In genomic region chr2:191521608-191522208, GRCh38 we compare ENCODE assay signal across 8 cellular contexts.
DNase-seq lines count a peak whose midpoint lies in the region; ATAC-seq and TF ChIP-seq lines count a peak whose summit lies in the region.

No MANE protein-coding gene starts in this region.

- H3K4me3 ChIP-seq in HL-60 (replicated peaks; ENCODE audit: insufficient read depth, low read length), result no peak overlapping the region

- peak; percentile 63 for TF ChIP-seq CTCF in HL-60 (IDR thresholded peaks at IDR 0.05; ENCODE audit: insufficient read depth, low read length)
- peak; percentile 50; the same call in 1 of the 2 replicates for TF ChIP-seq CTCF in WTC11 (IDR thresholded peaks at IDR 0.05)

- intact Hi-C loops in activated CD4-positive, alpha-beta memory T cell treated with anti-CD3 and anti-CD28 coated beads for 36 hours (cut with micrococcal nuclease), result loop anchor here (1.0 to 10.0 kb wide), 3 partner anchors 277 to 469 kb away; partner anchors contain the start of gene MYO1B

- H3K9me3 Mint-ChIP-seq in WTC11, result no peaks in the 10 kb centered on the region
- no peaks in the 10 kb centered on the region for H3K9me3 Mint-ChIP-seq in activated CD4-positive, alpha-beta memory T cell treated with anti-CD3 and anti-CD28 coated beads for 36 hours
- no peaks in the 10 kb centered on the region for H3K9me3 Mint-ChIP-seq in activated T-cell treated with anti-CD3 and anti-CD28 coated beads, Interleukin-2, amount 50 U/mL, for 72 hours

- no peak for ATAC-seq in WTC11
- no peak for ATAC-seq in activated T-cell treated with anti-CD3 and anti-CD28 coated beads, Interleukin-2, amount 50 U/mL, for 72 hours (replicated peaks in 1 of 2)

- no peaks in the 10 kb centered on the region for H3K4me1 Mint-ChIP-seq in WTC11
- no peaks in the 10 kb centered on the region for H3K4me1 Mint-ChIP-seq in activated CD4-positive, alpha-beta memory T cell treated with anti-CD3 and anti-CD28 coated beads for 36 hours (ENCODE audit: low read depth)
- no peaks in the 10 kb centered on the region for H3K4me1 Mint-ChIP-seq in activated T-cell treated with anti-CD3 and anti-CD28 coated beads, Interleukin-2, amount 50 U/mL, for 72 hours (ENCODE audit: low read depth)

- no peaks in the 10 kb centered on the region for H3K27me3 Mint-ChIP-seq in WTC11 (ENCODE audit: low read depth)
- H3K27me3 Mint-ChIP-seq in activated CD4-positive, alpha-beta memory T cell treated with anti-CD3 and anti-CD28 coated beads for 36 hours, result peaks cover 1% of the 10 kb centered on the region
- peaks cover 5% of the 10 kb centered on the region for H3K27me3 Mint-ChIP-seq in activated T-cell treated with anti-CD3 and anti-CD28 coated beads, Interleukin-2, amount 50 U/mL, for 72 hours (ENCODE audit: low read depth)

- POLR2A ChIA-PET in WTC11 (lab: Charles Lee), result no interaction called here
- POLR2A ChIA-PET in activated CD4-positive, alpha-beta memory T cell treated with anti-CD3 and anti-CD28 coated beads for 36 hours (lab: Charles Lee), result no interaction called here

- H3K27ac ChIP-seq in HL-60 (replicated peaks), result no peak overlapping the region

- H3K36me3 Mint-ChIP-seq in WTC11, result no peaks in the 10 kb centered on the region
- no peaks in the 10 kb centered on the region for H3K36me3 Mint-ChIP-seq in activated CD4-positive, alpha-beta memory T cell treated with anti-CD3 and anti-CD28 coated beads for 36 hours
- H3K36me3 Mint-ChIP-seq in activated T-cell treated with anti-CD3 and anti-CD28 coated beads, Interleukin-2, amount 50 U/mL, for 72 hours (ENCODE audit: insufficient read depth in 2 of 2), result no peaks in the 10 kb centered on the region

- no peaks in the 10 kb centered on the region for H3K27me3 ChIP-seq in HL-60 (ENCODE audit: insufficient read depth, poor library complexity, severe bottlenecking)

- DNase-seq in COLO829 (ENCODE audit: low spot score), result peak; percentile 79
- peak in 1 of 2 experiments; percentile 7 for DNase-seq in HL-60 (ENCODE audit: low read depth in 1 of 2, low spot score in 1 of 2)
- no peak for DNase-seq in WTC11 (ENCODE audit: low spot score)
- DNase-seq in kidney tubule cell (ENCODE audit: low spot score), result peak; percentile 40
- DNase-seq in activated CD4-positive, alpha-beta memory T cell treated with anti-CD3 and anti-CD28 coated beads for 36 hours, result no peak
- no peak for DNase-seq in stimulated activated CD8-positive, alpha-beta memory T cell treated with anti-CD3 and anti-CD28 coated beads, Interleukin-4, amount 100 ng/mL, for 48 hours
- no peak for DNase-seq in activated gamma-delta T cell (lab: John Stamatoyannopoulos, UW)
- DNase-seq in activated T-cell treated with anti-CD3 and anti-CD28 coated beads, Interleukin-2, amount 50 U/mL, for 72 hours, result no peak

- no peak overlapping the region for H3K27ac Mint-ChIP-seq in WTC11
- H3K27ac Mint-ChIP-seq in activated CD4-positive, alpha-beta memory T cell treated with anti-CD3 and anti-CD28 coated beads for 36 hours, result no peak overlapping the region
- H3K27ac Mint-ChIP-seq in activated T-cell treated with anti-CD3 and anti-CD28 coated beads, Interleukin-2, amount 50 U/mL, for 72 hours, result no peak overlapping the region

- CTCF ChIA-PET in WTC11 (lab: Charles Lee), result interaction anchor here (0.6 to 2.4 kb wide), 8 partner anchors 13 to 469 kb away, joined by 3 to 19 read pairs (median 7); no protein-coding TSS in a partner anchor
- CTCF ChIA-PET in activated CD4-positive, alpha-beta memory T cell treated with anti-CD3 and anti-CD28 coated beads for 36 hours (lab: Charles Lee), result interaction anchor here (0.6 to 2.9 kb wide), 12 partner anchors 9 to 480 kb away, joined by 3 to 43 read pairs (median 5); no protein-coding TSS in a partner anchor

- no peak overlapping the region for H3K4me3 Mint-ChIP-seq in WTC11
- no peak overlapping the region for H3K4me3 Mint-ChIP-seq in activated CD4-positive, alpha-beta memory T cell treated with anti-CD3 and anti-CD28 coated beads for 36 hours
- no peak overlapping the region for H3K4me3 Mint-ChIP-seq in activated T-cell treated with anti-CD3 and anti-CD28 coated beads, Interleukin-2, amount 50 U/mL, for 72 hours

TF ChIP-seq in WTC11, 78 proteins besides CTCF, POLR2A, EP300 and RAD21 (continues in another document):
- TF ChIP-seq TP53 (CRISPR knock-in tag; IDR thresholded peaks at IDR 0.05) (no peak), MAX (CRISPR knock-in tag; IDR thresholded peaks at IDR 0.05) (no peak), ZNF425 (CRISPR knock-in tag; conservative IDR thresholded peaks at IDR 0.05) (no peak), RELA (CRISPR knock-in tag; IDR thresholded peaks at IDR 0.05; ENCODE audit: borderline replicate concordance) (no peak), SOX15 (CRISPR knock-in tag; IDR thresholded peaks at IDR 0.05) (no peak), ATF6 (CRISPR knock-in tag; IDR thresholded peaks at IDR 0.05) (no peak), HMGA2 (CRISPR knock-in tag; IDR thresholded peaks at IDR 0.05) (no peak), GRHL2 (CRISPR knock-in tag; IDR thresholded peaks at IDR 0.05; ENCODE audit: insufficient replicate concordance, severe bottlenecking) (no peak), NFATC4 (CRISPR knock-in tag; IDR thresholded peaks at IDR 0.05) (no peak), FOXK1 (CRISPR knock-in tag; IDR thresholded peaks at IDR 0.05) (no peak), ZBTB21 (CRISPR knock-in tag; IDR thresholded peaks at IDR 0.05; ENCODE audit: borderline replicate concordance) (no peak), ZNF423 (CRISPR knock-in tag; IDR thresholded peaks at IDR 0.05) (no peak), ZSCAN18 (CRISPR knock-in tag; IDR thresholded peaks at IDR 0.05) (no peak)

Comparison
In these comparisons a context has a peak if more than half of its experiments do, and no peak if none do; other contexts are left out.
1. DNase-seq: peak in COLO829 (single experiment) and kidney tubule cell (single experiment); none in WTC11 (single experiment), activated CD4-positive, alpha-beta memory T cell treated with anti-CD3 and anti-CD28 coated beads for 36 hours (single experiment), stimulated activated CD8-positive, alpha-beta memory T cell treated with anti-CD3 and anti-CD28 coated beads, Interleukin-4, amount 100 ng/mL, for 48 hours (single experiment), activated gamma-delta T cell (single experiment) and activated T-cell treated with anti-CD3 and anti-CD28 coated beads, Interleukin-2, amount 50 U/mL, for 72 hours (0 of 2).